In genomic region chr11:18699269-18699596, GRCh38 we compare ENCODE assay signal across 8 cellular contexts. TPM values are rescaled to one million over a fixed set of nuclear protein-coding genes. Genes with fewer than 3 reads are reported as not detected.
DNase-seq lines count a peak whose midpoint lies in the region; ATAC-seq and TF ChIP-seq lines count a peak whose summit lies in the region.

No MANE protein-coding gene starts in this region.

- H3K27me3 ChIP-seq in DND-41 (ENCODE audit: insufficient read depth, low read length, poor library complexity) (peaks cover 5% of the 10 kb centered on the region), SJCRH30 (no peaks in the 10 kb centered on the region), esophagus squamous epithelium (no peaks in the 10 kb centered on the region)

- ATAC-seq in DND-41 (ENCODE audit: insufficient read depth, low read depth) (no peak), HG03457 (IDR thresholded peaks at IDR 0.05; ENCODE audit: unreplicated experiment) (no peak), HG03025 (IDR thresholded peaks at IDR 0.05; ENCODE audit: low FRiP score, unreplicated experiment) (no peak)

- H3K9me3 Mint-ChIP-seq in progenitor cell of endocrine pancreas (ENCODE audit: low read depth) = no peaks in the 10 kb centered on the region

- DNase-seq in DND-41 (no peak), SJCRH30 (no peak), esophagus squamous epithelium (lab: John Stamatoyannopoulos, UW) (no peak), progenitor cell of endocrine pancreas (ENCODE audit: low spot score, unreplicated experiment) (no peak), NCI-H1417 treated with DMSO at 0.1 percent for 48 hours (lab: John Stamatoyannopoulos, UW) (no peak), NCI-H2081 treated with DMSO at 0.1 percent for 48 hours (lab: John Stamatoyannopoulos, UW) (no peak)

- H3K4me1 ChIP-seq in DND-41 (ENCODE audit: insufficient read depth, low read length) = peaks cover 21% of the 10 kb centered on the region
- peaks cover 43% of the 10 kb centered on the region for H3K4me1 ChIP-seq in SJCRH30
- peaks cover 12 to 29% (median 13%) of the 10 kb centered on the region in 3 donors for H3K4me1 ChIP-seq in esophagus squamous epithelium

- H3K4me1 Mint-ChIP-seq in progenitor cell of endocrine pancreas (ENCODE audit: low read depth) = peaks cover 9% of the 10 kb centered on the region

- H3K27ac ChIP-seq in DND-41 (ENCODE audit: low read length) (no peak overlapping the region), SJCRH30 (peak overlapping the region; percentile 90), esophagus squamous epithelium (peak overlapping the region; percentile 74 to 91 (median 84))

- peaks cover 2% of the 10 kb centered on the region for H3K36me3 Mint-ChIP-seq in progenitor cell of endocrine pancreas (ENCODE audit: insufficient read depth)

- H2AFZ ChIP-seq in DND-41 (ENCODE audit: low read depth, low read length) = peak overlapping the region; percentile 61

- intact Hi-C loops in esophagus squamous epithelium (cut with DNase I) = no loop called here

- H3K9ac ChIP-seq in DND-41 (ENCODE audit: low read depth, low read length) = peak overlapping the region; percentile 57

- peak overlapping the region; percentile 94 for H3K27ac Mint-ChIP-seq in progenitor cell of endocrine pancreas

- H3K4me3 ChIP-seq in DND-41 (ENCODE audit: low read depth in 1 of 2, low read length in 2 of 2) (peak overlapping the region; percentile 24 to 58; a peak in 3 of 4 replicates), SJCRH30 (peak overlapping the region; percentile 79), esophagus squamous epithelium (peak overlapping the region; percentile 68 to 95 (median 85))

- H4K20me1 ChIP-seq in DND-41 (ENCODE audit: insufficient read depth, low read length) = no peaks in the 10 kb centered on the region; the same call in 1 of the 2 replicates

- H3K9me3 ChIP-seq in DND-41 (ENCODE audit: insufficient read depth, low read length, severe bottlenecking) = no peaks in the 10 kb centered on the region
- H3K9me3 ChIP-seq in SJCRH30 (replicated peaks) = no peaks in the 10 kb centered on the region
- H3K9me3 ChIP-seq in esophagus squamous epithelium = no peaks in the 10 kb centered on the region

- H3K27me3 Mint-ChIP-seq in progenitor cell of endocrine pancreas = peaks cover 18% of the 10 kb centered on the region

- no peak for TF ChIP-seq CTCF in DND-41 (IDR thresholded peaks at IDR 0.05; ENCODE audit: borderline replicate concordance, extremely low read depth, low read length, poor library complexity, severe bottlenecking)
- no peak for TF ChIP-seq CTCF in esophagus squamous epithelium (IDR thresholded peaks at IDR 0.05)
- no peak for TF ChIP-seq CTCF in progenitor cell of endocrine pancreas (IDR thresholded peaks at IDR 0.05; ENCODE audit: unreplicated experiment)

- peak overlapping the region; percentile 66 for H3K4me2 ChIP-seq in DND-41 (ENCODE audit: insufficient read depth, low read length)

- TF ChIP-seq POLR2A in esophagus squamous epithelium (IDR thresholded peaks at IDR 0.05) = no peak

- H3K79me2 ChIP-seq in DND-41 (ENCODE audit: insufficient read depth, low read length) = no peaks in the 10 kb centered on the region

- H3K36me3 ChIP-seq in DND-41 (ENCODE audit: insufficient read depth, low read length) (no peaks in the 10 kb centered on the region), SJCRH30 (no peaks in the 10 kb centered on the region), esophagus squamous epithelium (peaks cover 0 to 20% (median 4%) of the 10 kb centered on the region in 3 donors)

- WGBS in esophagus squamous epithelium, 2 donors = 9 to 26% methylated on average over 7 of the region's 9 CpGs

- peak overlapping the region; percentile 78 for H3K4me3 Mint-ChIP-seq in progenitor cell of endocrine pancreas (ENCODE audit: low read depth)

RNA-seq across cellular contexts. Expression of gene TMEM86A, which starts 0.7 kb away (rescaled TPM):
- total RNA-seq in SJCRH30 (2014; rRNA removed; shearing (Covaris generic)) = 5.4 and 5.8 TPM in 2 replicates
- 1 to 10 TPM in 3 of 4 donors, under 1 TPM in 1; 0.97 to 4.8 (median 1.5) TPM for total RNA-seq in esophagus squamous epithelium
- 6.1 and 7.9 TPM in 2 replicates for total RNA-seq in progenitor cell of endocrine pancreas

RNA-seq across cellular contexts. Expression of gene IGSF22, which starts 26.8 kb away (rescaled TPM):
- 0.08 and 0.28 TPM in 2 replicates for total RNA-seq in SJCRH30 (2014; rRNA removed; shearing (Covaris generic))
- total RNA-seq in esophagus squamous epithelium = under 1 TPM in 1 of 4 donors, not detected in 3; under 0.01 TPM
- 0.44 and 1.3 TPM in 2 replicates for total RNA-seq in progenitor cell of endocrine pancreas
